13 cellular contexts compared by ENCODE assay signal in genomic region chr5:136031713-136032112, GRCh38. TPM values are rescaled to one million over a fixed set of nuclear protein-coding genes. Genes with fewer than 3 reads are reported as not detected.
A peak's percentile ranks its signal among the peaks of the same experiment; 100 is the strongest.
DNase-seq lines count a peak whose midpoint lies in the region; ATAC-seq, FAIRE-seq and TF ChIP-seq lines count a peak whose summit lies in the region.
"Had no signal": no experiment of that assay in that cellular context is flagged by ENCODE, and none has a peak within 500 bp of the region (broad histone marks: within the 10 kb centered on the region; RNA-seq: fewer than 3 reads in every experiment).

No MANE protein-coding gene starts in this region.

- peaks cover 14% of the 10 kb centered on the region for H3K79me2 ChIP-seq in keratinocyte (ENCODE audit: control insufficient read depth, insufficient read depth, low read length)

- no peak for ATAC-seq in HG03139 (IDR thresholded peaks at IDR 0.05; ENCODE audit: unreplicated experiment)
- ATAC-seq in GM19397 (IDR thresholded peaks at IDR 0.05; ENCODE audit: unreplicated experiment) = no peak
- no peak for ATAC-seq in T-helper 17 cell

- H3K27me3 Mint-ChIP-seq in HFFc6 (ENCODE audit: insufficient read depth) (peaks cover 3% of the 10 kb centered on the region), T-helper 17 cell (peaks cover 12% of the 10 kb centered on the region)
- peaks cover 27% of the 10 kb centered on the region for H3K27me3 Mint-ChIP-seq in activated T-helper 2 cell treated with anti-CD3 and anti-CD28 coated beads, Interferon-gamma antibody, Interleukin-2, Interleukin-4, amounts not matched to agents 10 μg/mL and 5 μg/mL and 100 μg/mL, durations not matched to agents 14 hours and 24 hours and 36 hours (ENCODE audit: low read depth)

- peak overlapping the region; percentile 74 for H3K27ac ChIP-seq in keratinocyte (ENCODE audit: control insufficient read depth, insufficient read depth, low read length)
- peak overlapping the region; percentile 52 to 74 for H3K27ac ChIP-seq in tibial artery

- in situ Hi-C loops in astrocyte of the cerebellum (cut with HindIII; ENCODE audit: low sequenced_read_pairs) = loop anchor here (5.0 kb wide), 1 partner anchor 89 kb away; no protein-coding TSS in a partner anchor

- peak overlapping the region; percentile 27 for H3K27ac Mint-ChIP-seq in HFFc6
- no peak overlapping the region for H3K27ac Mint-ChIP-seq in activated T-helper 2 cell treated with anti-CD3 and anti-CD28 coated beads, Interferon-gamma antibody, Interleukin-2, Interleukin-4, amounts not matched to agents 10 μg/mL and 5 μg/mL and 100 μg/mL, durations not matched to agents 14 hours and 24 hours and 36 hours
- H3K27ac Mint-ChIP-seq in T-helper 17 cell = no peak overlapping the region
- H3K27ac Mint-ChIP-seq: activated naive CD4-positive, alpha-beta T cell treated with anti-CD3 and anti-CD28 coated beads, Interleukin-2, amount 10 ng/mL, durations not matched to agents 7 days and 5 days; natural killer cell treated with Interleukin-12 subunit alpha and Interleukin-12 subunit beta and Interleukin-15 and Interleukin-18, amount 100 ng/mL, for 72 hours had no signal

- H3K9me3 Mint-ChIP-seq in HFFc6 = no peaks in the 10 kb centered on the region
- H3K9me3 Mint-ChIP-seq in activated T-helper 2 cell treated with anti-CD3 and anti-CD28 coated beads, Interferon-gamma antibody, Interleukin-2, Interleukin-4, amounts not matched to agents 10 μg/mL and 5 μg/mL and 100 μg/mL, durations not matched to agents 14 hours and 24 hours and 36 hours = no peaks in the 10 kb centered on the region
- H3K9me3 Mint-ChIP-seq: activated naive CD4-positive, alpha-beta T cell treated with anti-CD3 and anti-CD28 coated beads, Interleukin-2, amount 10 ng/mL, durations not matched to agents 7 days and 5 days; natural killer cell treated with Interleukin-12 subunit alpha and Interleukin-12 subunit beta and Interleukin-15 and Interleukin-18, amount 100 ng/mL, for 72 hours had no signal

- H3K36me3 ChIP-seq in keratinocyte (ENCODE audit: control insufficient read depth in 2 of 2, extremely low read depth in 1 of 2, insufficient read depth in 2 of 2, low read length in 2 of 2) (peaks cover 2 to 7% of the 10 kb centered on the region in 2 experiments), tibial artery (no peaks in the 10 kb centered on the region)

- DNase-seq in HFFc6 (no peak), astrocyte of the cerebellum (ENCODE audit: low read depth) (no peak), keratinocyte (ENCODE audit: low read depth, low spot score) (no peak), tibial artery (peak in 1 of 2 donors; percentile 16), T-helper 17 cell (no peak)
- no peak for DNase-seq in activated T-helper 2 cell treated with anti-CD3 and anti-CD28 coated beads, Interferon-gamma antibody, Interleukin-2, Interleukin-4, amounts not matched to agents 10 μg/mL and 5 μg/mL and 100 μg/mL, durations not matched to agents 14 hours and 24 hours and 36 hours (ENCODE audit: low spot score)
- DNase-seq: activated naive CD4-positive, alpha-beta T cell treated with anti-CD3 and anti-CD28 coated beads, Interleukin-2, amount 10 ng/mL, durations not matched to agents 7 days and 5 days; NCI-H1048; NCI-H446 had no signal

- H3K9me3 ChIP-seq in keratinocyte (ENCODE audit: control insufficient read depth, low read depth, low read length) (no peaks in the 10 kb centered on the region), tibial artery (no peaks in the 10 kb centered on the region), T-helper 17 cell (ENCODE audit: control insufficient read depth, low read length, poor library complexity, severe bottlenecking) (no peaks in the 10 kb centered on the region)

- H3K4me1 ChIP-seq in keratinocyte (ENCODE audit: control insufficient read depth, extremely low read depth, insufficient read depth, low read length) (peaks cover 82% of the 10 kb centered on the region), tibial artery (peaks cover 0 to 91% (median 66%) of the 10 kb centered on the region in 4 donors)

- H3K4me1 Mint-ChIP-seq in HFFc6 (ENCODE audit: low read depth) (peaks cover 69% of the 10 kb centered on the region), T-helper 17 cell (peaks cover 20% of the 10 kb centered on the region)
- H3K4me1 Mint-ChIP-seq in activated T-helper 2 cell treated with anti-CD3 and anti-CD28 coated beads, Interferon-gamma antibody, Interleukin-2, Interleukin-4, amounts not matched to agents 10 μg/mL and 5 μg/mL and 100 μg/mL, durations not matched to agents 14 hours and 24 hours and 36 hours (ENCODE audit: low read depth) = peaks cover 7% of the 10 kb centered on the region

- peak overlapping the region; percentile 54 for H3K4me2 ChIP-seq in keratinocyte (ENCODE audit: control insufficient read depth, extremely low read depth, insufficient read depth, low read depth, low read length)

- no peaks in the 10 kb centered on the region for H4K20me1 ChIP-seq in keratinocyte (ENCODE audit: control insufficient read depth, extremely low read depth, insufficient read depth, low read length)

- peak overlapping the region; percentile 87; the same call in 1 of the 2 replicates for H3K4me3 Mint-ChIP-seq in HFFc6
- H3K4me3 Mint-ChIP-seq in activated T-helper 2 cell treated with anti-CD3 and anti-CD28 coated beads, Interferon-gamma antibody, Interleukin-2, Interleukin-4, amounts not matched to agents 10 μg/mL and 5 μg/mL and 100 μg/mL, durations not matched to agents 14 hours and 24 hours and 36 hours (ENCODE audit: low read depth) = no peak overlapping the region
- H3K4me3 Mint-ChIP-seq in T-helper 17 cell = no peak overlapping the region
- H3K4me3 Mint-ChIP-seq: activated naive CD4-positive, alpha-beta T cell treated with anti-CD3 and anti-CD28 coated beads, Interleukin-2, amount 10 ng/mL, durations not matched to agents 7 days and 5 days had no signal

- intact Hi-C loops in tibial artery (cut with DNase I; ENCODE audit: low total_unique reads) = no loop called here
- intact Hi-C loops in activated T-helper 2 cell treated with anti-CD3 and anti-CD28 coated beads, Interferon-gamma antibody, Interleukin-2, Interleukin-4, amounts not matched to agents 10 μg/mL and 5 μg/mL and 100 μg/mL, durations not matched to agents 14 hours and 24 hours and 36 hours (cut with micrococcal nuclease) = no loop called here

- TF ChIP-seq CTCF in HFFc6 (IDR thresholded peaks at IDR 0.05) (no peak), astrocyte of the cerebellum (IDR thresholded peaks at IDR 0.05; ENCODE audit: low read depth, low read length, missing control alignments) (no peak), keratinocyte (optimal IDR thresholded peaks at IDR 0.05 in 1 of 3, IDR thresholded peaks at IDR 0.05 in 1 of 3, conservative IDR thresholded peaks at IDR 0.05 in 1 of 3; ENCODE audit: extremely low read depth in 1 of 3, insufficient read depth in 2 of 3, low read length in 3 of 3) (no peak), tibial artery (IDR thresholded peaks at IDR 0.05) (no peak)

- peak overlapping the region; percentile 28 for H3K9ac ChIP-seq in keratinocyte (ENCODE audit: control insufficient read depth, extremely low read depth, insufficient read depth, low read length)

- H3K27me3 ChIP-seq in keratinocyte (ENCODE audit: control insufficient read depth, extremely low read depth, insufficient read depth, low read length) (no peaks in the 10 kb centered on the region), tibial artery (no peaks in the 10 kb centered on the region)

- dilution Hi-C loops in keratinocyte (cut with MboI; ENCODE audit: extremely low pct_ligation_motif_present, low sequenced_read_pairs) = no loop called here

- no peaks in the 10 kb centered on the region for H3K9me1 ChIP-seq in keratinocyte (ENCODE audit: control insufficient read depth, extremely low read depth, insufficient read depth, low read length)

- H3K4me3 ChIP-seq in astrocyte of the cerebellum (ENCODE audit: low read depth, low read length) (peak overlapping the region; percentile 89), keratinocyte (ENCODE audit: control insufficient read depth in 2 of 3, extremely low read depth in 1 of 3, insufficient read depth in 2 of 3, low read depth in 1 of 3, low read length in 3 of 3) (no peak overlapping the region), tibial artery (peak overlapping the region; percentile 60 to 64)

- H2AFZ ChIP-seq in keratinocyte (ENCODE audit: control insufficient read depth, low read length) = no peak overlapping the region

- no peak for FAIRE-seq in keratinocyte (lab: Jason Lieb, UNC)
- FAIRE-seq: islet of Langerhans had no signal

- H3K36me3 Mint-ChIP-seq in HFFc6 (ENCODE audit: low read depth) (peaks cover 29% of the 10 kb centered on the region), T-helper 17 cell (ENCODE audit: low read depth) (no peaks in the 10 kb centered on the region)
- H3K36me3 Mint-ChIP-seq in activated T-helper 2 cell treated with anti-CD3 and anti-CD28 coated beads, Interferon-gamma antibody, Interleukin-2, Interleukin-4, amounts not matched to agents 10 μg/mL and 5 μg/mL and 100 μg/mL, durations not matched to agents 14 hours and 24 hours and 36 hours (ENCODE audit: low read depth) = no peaks in the 10 kb centered on the region
- H3K36me3 Mint-ChIP-seq: activated naive CD4-positive, alpha-beta T cell treated with anti-CD3 and anti-CD28 coated beads, Interleukin-2, amount 10 ng/mL, durations not matched to agents 7 days and 5 days; natural killer cell treated with Interleukin-12 subunit alpha and Interleukin-12 subunit beta and Interleukin-15 and Interleukin-18, amount 100 ng/mL, for 72 hours had no signal

RNA-seq across cellular contexts. Expression of gene TGFBI, which starts 2.9 kb away (rescaled TPM):
- 100 to 1,000 TPM; 529 to 911 (median 784) TPM for total RNA-seq in HFFc6 (2021; fragmentation: NEBNext Ultra II Directional; extraction: Animal tissue kit (Norgen Biotek cat#: 25700))
- polyA plus RNA-seq in keratinocyte = 270 to 490 TPM (median 379 TPM) in 3 replicates
- polyA plus RNA-seq in keratinocyte (2011; ENCODE audit: low read depth) = 92.0 TPM
- 190 and 225 TPM in 2 replicates for polyA plus RNA-seq in keratinocyte (2011; cell fraction: cytosol; rRNA removed)
- polyA plus RNA-seq in keratinocyte (2011; cell fraction: nucleus; rRNA removed) = 856 and 930 TPM in 2 replicates
- 178 and 370 TPM in 2 replicates for polyA plus RNA-seq in keratinocyte (2012; ENCODE audit: low replicate concordance)
- 282 to 529 TPM (median 401 TPM) in 3 replicates for polyA minus RNA-seq in keratinocyte
- 410 TPM for polyA minus RNA-seq in keratinocyte (2011; cell fraction: cytosol; rRNA and poly(A)+ RNA removed)
- polyA minus RNA-seq in keratinocyte (2011; cell fraction: nucleus; rRNA and poly(A)+ RNA removed) = 536 and 762 TPM in 2 replicates
- total RNA-seq in activated T-helper 2 cell treated with anti-CD3 and anti-CD28 coated beads, Interferon-gamma antibody, Interleukin-2, Interleukin-4, amounts not matched to agents 10 μg/mL and 5 μg/mL and 100 μg/mL, durations not matched to agents 14 hours and 24 hours and 36 hours = not detected in 2 replicates
- total RNA-seq in T-helper 17 cell = 1 to 10 TPM; 6.6 to 8.6 TPM
- total RNA-seq: natural killer cell treated with Interleukin-12 subunit alpha and Interleukin-12 subunit beta and Interleukin-15 and Interleukin-18, amount 100 ng/mL, for 72 hours had no signal

Comparison
In these comparisons a context has a peak if more than half of its experiments do, and no peak if none do; other contexts are left out.
1. H3K4me3 ChIP-seq: peak in astrocyte of the cerebellum (single experiment) and tibial artery (2 of 2); none in keratinocyte (0 of 3).
2. RNA of gene TGFBI, which starts 2.9 kb away (total RNA-seq): 529 to 911 TPM in HFFc6; 6.6 to 8.6 TPM in T-helper 17 cell and not detected in activated T-helper 2 cell treated with anti-CD3 and anti-CD28 coated beads, Interferon-gamma antibody, Interleukin-2, Interleukin-4, amounts not matched to agents 10 μg/mL and 5 μg/mL and 100 μg/mL, durations not matched to agents 14 hours and 24 hours and 36 hours; every median in the first group is over 10 times any median in the second.